ENCODE assay signal across 18 cellular contexts in the genomic region with DNA sequence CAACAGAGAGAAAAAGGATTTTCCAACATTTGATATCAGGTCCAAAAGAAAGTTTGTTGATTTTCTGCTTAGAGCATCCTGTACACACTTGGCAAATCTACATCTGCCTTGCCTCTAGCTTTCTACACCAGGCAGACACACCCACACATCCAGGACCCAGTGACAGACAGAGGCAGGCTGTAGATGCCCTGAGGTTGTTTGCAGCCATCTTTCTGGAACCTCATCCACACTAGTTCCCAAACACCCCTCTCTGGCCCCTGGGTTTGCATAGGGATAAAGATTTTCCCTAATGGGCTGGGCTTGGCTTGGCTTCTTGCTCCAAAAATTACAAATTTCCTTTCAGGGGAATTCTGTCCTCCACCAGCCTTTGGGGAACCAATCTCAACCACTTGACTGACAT.
DNase-seq lines count a peak whose midpoint lies in the region; ATAC-seq and TF ChIP-seq lines count a peak whose summit lies in the region.
"Had no signal": no experiment of that assay in that cellular context is flagged by ENCODE, and none has a peak within 500 bp of the region (broad histone marks: within the 10 kb centered on the region; RNA-seq: fewer than 3 reads in every experiment).

No MANE protein-coding gene starts in this region.

- peak overlapping the region; percentile 24; the same call in 1 of the 2 replicates for H3K18ac ChIP-seq in IMR-90 (ENCODE audit: low read depth, low read length)

- no peak overlapping the region for H2AK9ac ChIP-seq in IMR-90 (replicated peaks; ENCODE audit: low read depth, low read length, poor library complexity)

- no peak overlapping the region; the same call in 1 of the 2 replicates for H4K5ac ChIP-seq in IMR-90 (ENCODE audit: low read depth, low read length)

- no peak overlapping the region for H2BK5ac ChIP-seq in IMR-90 (ENCODE audit: low read depth, low read length, poor library complexity, severe bottlenecking)

- H3K27me3 ChIP-seq in IMR-90 (ENCODE audit: control insufficient read depth, insufficient read depth, low read length) (no peaks in the 10 kb centered on the region), RWPE2 (ENCODE audit: insufficient read depth, poor library complexity, severe bottlenecking) (no peaks in the 10 kb centered on the region), foreskin keratinocyte (no peaks in the 10 kb centered on the region), right lobe of liver (no peaks in the 10 kb centered on the region), spleen (replicated peaks in 1 of 7) (no peaks in the 10 kb centered on the region)
- H3K27me3 ChIP-seq: BLaER1 had no signal

- H4K8ac ChIP-seq in IMR-90 (ENCODE audit: low read depth in 2 of 2, low read length in 2 of 2) = peak overlapping the region in 1 of 2 experiments; percentile 30; a peak in 1 of 4 replicates

- H3K14ac ChIP-seq in IMR-90 (replicated peaks; ENCODE audit: low read depth, low read length) = 0 out of 2 replicates have a peak overlapping the region, but pooled peaks have one; percentile 39

- H3K4me3 ChIP-seq in IMR-90 (ENCODE audit: insufficient read depth, low read depth, low read length) = no peak overlapping the region
- H3K4me3 ChIP-seq in RWPE2 (ENCODE audit: severe bottlenecking) = no peak overlapping the region
- H3K4me3 ChIP-seq in right lobe of liver = no peak overlapping the region
- no peak overlapping the region for H3K4me3 ChIP-seq in spleen
- H3K4me3 ChIP-seq: BLaER1, GM12878, GM23248 had no signal

- H2AFZ ChIP-seq in IMR-90 (replicated peaks; ENCODE audit: low read length, poor library complexity) = no peak overlapping the region
- H2AFZ ChIP-seq: GM23248 had no signal

- ATAC-seq in IMR-90 (ENCODE audit: low read depth) (no peak), RWPE2 (ENCODE audit: low read depth) (no peak), foreskin keratinocyte (no peak), right lobe of liver (no peak)
- ATAC-seq: CD8-positive, alpha-beta T cell; GM12878 had no signal

- peak overlapping the region; percentile 29; the same call in 1 of the 2 replicates for H4K91ac ChIP-seq in IMR-90 (ENCODE audit: insufficient read depth, low read depth, low read length)

- H3K36me3 ChIP-seq in IMR-90 (ENCODE audit: control insufficient read depth, insufficient read depth, low read length) (no peaks in the 10 kb centered on the region), RWPE2 (ENCODE audit: low read depth) (no peaks in the 10 kb centered on the region; the same call in 1 of the 2 replicates), right lobe of liver (no peaks in the 10 kb centered on the region), spleen (no peaks in the 10 kb centered on the region)
- H3K36me3 ChIP-seq: BLaER1 had no signal

- no peaks in the 10 kb centered on the region for H4K20me1 ChIP-seq in IMR-90 (ENCODE audit: insufficient read depth, low read length)
- H4K20me1 ChIP-seq: BLaER1 had no signal

- H3K9ac ChIP-seq in IMR-90 (ENCODE audit: low read depth, low read length) = no peak overlapping the region
- H3K9ac ChIP-seq: BLaER1, GM23248 had no signal

- H3K9me1 ChIP-seq in IMR-90 (ENCODE audit: insufficient read depth, low read length) = no peaks in the 10 kb centered on the region; the same call in 1 of the 2 replicates

- intact Hi-C loops in IMR-90 (cut with micrococcal nuclease) = no loop called here
- intact Hi-C loops in right lobe of liver (cut with DNase I) = no loop called here
- intact Hi-C loops in spleen (cut with DNase I; ENCODE audit: low total_unique reads) = no loop called here

- in situ Hi-C loops in IMR-90 (cut with MboI; ENCODE audit: low sequenced_read_pairs) = no loop called here

- peak overlapping the region; percentile 58; the same call in 1 of the 2 replicates for H3K4ac ChIP-seq in IMR-90 (ENCODE audit: low read depth, low read length)

- no peak for TF ChIP-seq RAD21 in IMR-90 (IDR thresholded peaks at IDR 0.05; ENCODE audit: low read length)

- no TSS peak for BruUV-seq in IMR-90 (replicated peaks; lab: Mats Ljungman, UMichigan)

- peak overlapping the region; percentile 70; the same call in 1 of the 2 replicates for H2AK5ac ChIP-seq in IMR-90 (ENCODE audit: low read depth, low read length)

- no peak overlapping the region for H3K56ac ChIP-seq in IMR-90 (ENCODE audit: extremely low read depth, insufficient read depth, low read length)

- no peak overlapping the region; the same call in 1 of the 2 replicates for H2BK120ac ChIP-seq in IMR-90 (ENCODE audit: low read depth, low read length)

- POLR2A ChIA-PET in IMR-90 (lab: Charles Lee; ENCODE audit: unreplicated experiment) = no interaction called here

- no peak for DNase-seq in IMR-90
- no peak for DNase-seq in RWPE2 (ENCODE audit: low spot score)
- no peak for DNase-seq in foreskin keratinocyte
- DNase-seq in right lobe of liver = no peak
- no peak for DNase-seq in pons (ENCODE audit: low spot score)
- no peak for DNase-seq in spleen
- DNase-seq: CD4-positive, CD25-positive, alpha-beta regulatory T cell; CD8-positive, alpha-beta T cell; DMS 273 treated with DMSO at 0.1 percent for 48 hours; DMS79; EL; GDM1; GM23248; H7; HCEC 1CT had no signal

- no peak overlapping the region for H2BK20ac ChIP-seq in IMR-90 (ENCODE audit: low read depth, low read length)

- H3K79me1 ChIP-seq in IMR-90 (ENCODE audit: low read depth in 1 of 2, low read length in 2 of 2) = no peaks in the 10 kb centered on the region

- CTCF ChIA-PET in IMR-90 (lab: Yijun Ruan, JAX) = no interaction called here

- dilution Hi-C loops in IMR-90 (cut with HindIII; ENCODE audit: low sequenced_read_pairs, unreplicated experiment) = no loop called here

- peaks cover 10% of the 10 kb centered on the region for H3K4me1 ChIP-seq in IMR-90 (ENCODE audit: control insufficient read depth, insufficient read depth, low read length)
- H3K4me1 ChIP-seq in RWPE2 (ENCODE audit: insufficient read depth, poor library complexity, severe bottlenecking) = peaks cover 49% of the 10 kb centered on the region
- H3K4me1 ChIP-seq in foreskin keratinocyte = peaks cover 57% of the 10 kb centered on the region
- H3K4me1 ChIP-seq in right lobe of liver = no peaks in the 10 kb centered on the region
- H3K4me1 ChIP-seq in spleen = no peaks in the 10 kb centered on the region
- H3K4me1 ChIP-seq: BLaER1 had no signal

- H3K9me3 ChIP-seq in IMR-90 (ENCODE audit: control insufficient read depth, insufficient read depth, low read length) (no peaks in the 10 kb centered on the region), RWPE2 (ENCODE audit: severe bottlenecking) (no peaks in the 10 kb centered on the region), right lobe of liver (no peaks in the 10 kb centered on the region), spleen (peaks cover 0 to 11% (median 0%) of the 10 kb centered on the region in 8 donors)
- H3K9me3 ChIP-seq: BLaER1 had no signal

- TF ChIP-seq POLR2A in IMR-90 (IDR thresholded peaks at IDR 0.05; ENCODE audit: low read depth, low read length) (no peak), right lobe of liver (IDR thresholded peaks at IDR 0.05) (no peak), spleen (IDR thresholded peaks at IDR 0.05) (no peak)

- no peak overlapping the region for H3K23ac ChIP-seq in IMR-90 (ENCODE audit: low read depth, low read length)

- H3K27ac ChIP-seq in IMR-90 (ENCODE audit: insufficient read depth, low read length) (no peak overlapping the region), RWPE2 (ENCODE audit: poor library complexity, severe bottlenecking) (peak overlapping the region; percentile 100), foreskin keratinocyte (peak overlapping the region; percentile 98), right lobe of liver (no peak overlapping the region), spleen (no peak overlapping the region)
- H3K27ac ChIP-seq: BLaER1, C4-2B, GM23248 had no signal

- no peak overlapping the region for H3K4me2 ChIP-seq in IMR-90 (ENCODE audit: low read depth, low read length)
- H3K4me2 ChIP-seq: BLaER1 had no signal

- TF ChIP-seq CTCF in IMR-90 (conservative IDR thresholded peaks at IDR 0.05; ENCODE audit: low read depth, low read length) (no peak), RWPE2 (IDR thresholded peaks at IDR 0.05; ENCODE audit: poor library complexity, severe bottlenecking) (no peak), foreskin keratinocyte (conservative IDR thresholded peaks at IDR 0.05) (no peak), right lobe of liver (IDR thresholded peaks at IDR 0.05) (no peak), spleen (IDR thresholded peaks at IDR 0.05 in 8 of 11, conservative IDR thresholded peaks at IDR 0.05 in 3 of 11) (no peak)

- H2BK15ac ChIP-seq in IMR-90 (ENCODE audit: low read depth, low read length) = peak overlapping the region; percentile 83; the same call in 2 of the 3 replicates

TF ChIP-seq in IMR-90, 13 proteins besides CTCF, POLR2A, EP300 and RAD21 (continues in another document):
- TF ChIP-seq MAZ (IDR thresholded peaks at IDR 0.05; ENCODE audit: borderline replicate concordance, low read depth, low read length) (no peak), SMC3 (IDR thresholded peaks at IDR 0.05; ENCODE audit: low read depth, low read length) (no peak), CHD1 (IDR thresholded peaks at IDR 0.05; ENCODE audit: low read depth, low read length) (no peak), RCOR1 (IDR thresholded peaks at IDR 0.05; ENCODE audit: insufficient replicate concordance, low read length) (no peak), BHLHE40 (IDR thresholded peaks at IDR 0.05; ENCODE audit: low read depth, low read length) (no peak), RFX5 (IDR thresholded peaks at IDR 0.05; ENCODE audit: low read depth, low read length) (no peak), MXI1 (IDR thresholded peaks at IDR 0.05; ENCODE audit: borderline replicate concordance, low read depth, low read length) (no peak), NFE2L2 (IDR thresholded peaks at IDR 0.05; ENCODE audit: low read depth, low read length) (no peak), MAFK (IDR thresholded peaks at IDR 0.05; ENCODE audit: low read depth, low read length) (no peak)
- TF ChIP-seq, protein P1, sequence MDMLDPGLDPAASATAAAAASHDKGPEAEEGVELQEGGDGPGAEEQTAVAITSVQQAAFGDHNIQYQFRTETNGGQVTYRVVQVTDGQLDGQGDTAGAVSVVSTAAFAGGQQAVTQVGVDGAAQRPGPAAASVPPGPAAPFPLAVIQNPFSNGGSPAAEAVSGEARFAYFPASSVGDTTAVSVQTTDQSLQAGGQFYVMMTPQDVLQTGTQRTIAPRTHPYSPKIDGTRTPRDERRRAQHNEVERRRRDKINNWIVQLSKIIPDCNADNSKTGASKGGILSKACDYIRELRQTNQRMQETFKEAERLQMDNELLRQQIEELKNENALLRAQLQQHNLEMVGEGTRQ (IDR thresholded peaks at IDR 0.05; ENCODE audit: low read depth, low read length) = no peak

Comparison
In these comparisons a context has a peak if more than half of its experiments do, and no peak if none do; other contexts are left out.
1. H3K27ac ChIP-seq: peak in RWPE2 (single experiment) and foreskin keratinocyte (single experiment); none in IMR-90 (single experiment), right lobe of liver (0 of 3) and spleen (0 of 8).